30 cellular contexts compared by ENCODE assay signal in genomic region chr2:215447673-215448081, GRCh38.
"Had no signal": no experiment of that assay in that cellular context is flagged by ENCODE, and none has a peak within 500 bp of the region (broad histone marks: within the 10 kb centered on the region; RNA-seq: fewer than 3 reads in every experiment).

No MANE protein-coding gene starts in this region.

- H3K9me3 ChIP-seq: esophagus squamous epithelium, mucosa of descending colon, prostate gland, right atrium auricular region, sigmoid colon, suprapubic skin, transverse colon, vagina had no signal

- FAIRE-seq: endothelial cell of umbilical vein, frontal cortex, kidney had no signal

- H3K27me3 ChIP-seq: neural progenitor cell, right atrium auricular region, sigmoid colon, suprapubic skin, transverse colon, vagina had no signal

- H3K4me3 ChIP-seq: coronary artery, esophagus squamous epithelium, lung, mucosa of descending colon, neural progenitor cell, prostate gland, right atrium auricular region, sigmoid colon, skin epidermis, suprapubic skin, transverse colon, vagina had no signal

- DNase-seq: dermis blood vessel endothelial cell; effector memory CD4-positive, alpha-beta T cell; erythroblast; esophagus squamous epithelium; head of caudate nucleus; kidney; mesenchymal stem cell; mucosa of descending colon; naive B cell; sigmoid colon; stimulated activated CD4-positive, alpha-beta T cell treated with anti-CD3 and anti-CD28 coated beads, Interleukin-15, amount 100 ng/mL, for 24 hours; stimulated activated CD4-positive, alpha-beta T cell treated with anti-CD3 and anti-CD28 coated beads, Interleukin-4, amount 100 ng/mL, for 1 hour; stimulated activated CD8-positive, alpha-beta memory T cell treated with anti-CD3 and anti-CD28 coated beads, Interleukin-4, amount 100 ng/mL, for 48 hours; stimulated activated naive CD4-positive, alpha-beta T cell; stimulated activated naive CD8-positive, alpha-beta T cell treated with anti-CD3 and anti-CD28 coated beads, Interleukin-15, amount 100 ng/mL, for 72 hours; transverse colon had no signal

- H3K4me1 Mint-ChIP-seq: mesothelial cell of epicardium; naive B cell; neural progenitor cell; stimulated activated naive CD8-positive, alpha-beta T cell treated with anti-CD3 and anti-CD28 coated beads, Interleukin-15, amount 100 ng/mL, for 72 hours had no signal

- H3K27ac ChIP-seq: coronary artery, esophagus squamous epithelium, neural progenitor cell, parathyroid adenoma, prostate gland, right atrium auricular region, sigmoid colon, skin epidermis, suprapubic skin, transverse colon, vagina had no signal

- H3K79me2 ChIP-seq: parathyroid adenoma had no signal

- H3K4me1 ChIP-seq: esophagus squamous epithelium, neural progenitor cell, parathyroid adenoma, prostate gland, right atrium auricular region, sigmoid colon, suprapubic skin, transverse colon, vagina had no signal

- H3K36me3 Mint-ChIP-seq: mesothelial cell of epicardium, naive B cell, neural progenitor cell had no signal

- H2AFZ ChIP-seq: neural progenitor cell, parathyroid adenoma had no signal

- H3K27ac Mint-ChIP-seq: mesothelial cell of epicardium; naive B cell; nephron; neural progenitor cell; stimulated activated naive CD8-positive, alpha-beta T cell treated with anti-CD3 and anti-CD28 coated beads, Interleukin-15, amount 100 ng/mL, for 72 hours had no signal

- H3K4me2 ChIP-seq: neural progenitor cell had no signal

- H3K4me3 Mint-ChIP-seq: mesothelial cell of epicardium; naive B cell; nephron; neural progenitor cell; stimulated activated naive CD8-positive, alpha-beta T cell treated with anti-CD3 and anti-CD28 coated beads, Interleukin-15, amount 100 ng/mL, for 72 hours had no signal

- H3K9ac ChIP-seq: neural progenitor cell, parathyroid adenoma had no signal

- H3K9me3 Mint-ChIP-seq: nephron; stimulated activated naive CD8-positive, alpha-beta T cell treated with anti-CD3 and anti-CD28 coated beads, Interleukin-15, amount 100 ng/mL, for 72 hours had no signal

- ATAC-seq: left lobe of liver; mucosa of descending colon; stimulated activated naive CD8-positive, alpha-beta T cell treated with anti-CD3 and anti-CD28 coated beads, Interleukin-15, amount 100 ng/mL, for 72 hours had no signal

- H3K36me3 ChIP-seq: esophagus squamous epithelium, neural progenitor cell, prostate gland, right atrium auricular region, sigmoid colon, suprapubic skin, transverse colon, vagina had no signal
